Comparison of ENCODE assay signal across 11 cellular contexts in genomic region chr6:27141013-27141412, GRCh38.
DNase-seq lines count a peak whose midpoint lies in the region; ATAC-seq, FAIRE-seq and TF ChIP-seq lines count a peak whose summit lies in the region.
"Had no signal": no experiment of that assay in that cellular context is flagged by ENCODE, and none has a peak within 500 bp of the region (broad histone marks: within the 10 kb centered on the region; RNA-seq: fewer than 3 reads in every experiment).

No MANE protein-coding gene starts in this region.

- FAIRE-seq in pancreas (lab: Jason Lieb, UNC), result no peak

- no peaks in the 10 kb centered on the region for H3K9me3 Mint-ChIP-seq in activated naive CD8-positive, alpha-beta T cell (ENCODE audit: low read depth)
- H3K9me3 Mint-ChIP-seq in natural killer cell, result no peaks in the 10 kb centered on the region

- peak overlapping the region; percentile 99 for H3K4me3 Mint-ChIP-seq in activated naive CD8-positive, alpha-beta T cell
- peak overlapping the region; percentile 9 for H3K4me3 Mint-ChIP-seq in natural killer cell

- H3K27me3 Mint-ChIP-seq in activated naive CD8-positive, alpha-beta T cell, result no peaks in the 10 kb centered on the region
- no peaks in the 10 kb centered on the region for H3K27me3 Mint-ChIP-seq in natural killer cell (ENCODE audit: low read depth in 2 of 2)

- H3K9me3 ChIP-seq in pancreas, result no peaks in the 10 kb centered on the region

- no peak overlapping the region for H3K4me3 ChIP-seq in pancreas

- H3K36me3 ChIP-seq in pancreas, result peaks cover 0 to 7% (median 0%) of the 10 kb centered on the region in 3 donors

- H3K4me1 ChIP-seq in pancreas, result peaks cover 4 to 8% (median 6%) of the 10 kb centered on the region in 3 donors

- WGBS in pancreas, 2 donors, result 93 to 95% methylated on average over 4 of the region's 4 CpGs

- no peak for ATAC-seq in natural killer cell
- no peak for ATAC-seq in GM19324 (IDR thresholded peaks at IDR 0.05; ENCODE audit: low FRiP score, unreplicated experiment)
- no peak for ATAC-seq in pancreas

- H3K36me3 Mint-ChIP-seq in activated naive CD8-positive, alpha-beta T cell, result peaks cover 2% of the 10 kb centered on the region
- no peaks in the 10 kb centered on the region for H3K36me3 Mint-ChIP-seq in natural killer cell

- intact Hi-C loops in natural killer cell (cut with micrococcal nuclease) (no loop called here), pancreas (cut with DNase I) (no loop called here)

- TF ChIP-seq CTCF in natural killer cell (IDR thresholded peaks at IDR 0.05), result no peak
- no peak for TF ChIP-seq CTCF in pancreas (IDR thresholded peaks at IDR 0.05)

- H3K27ac Mint-ChIP-seq in activated naive CD8-positive, alpha-beta T cell, result peak overlapping the region; percentile 81
- peak overlapping the region; percentile 97 to 98 for H3K27ac Mint-ChIP-seq in natural killer cell

- DNase-seq in NCI-H146 treated with DMSO at 0.1 percent for 48 hours (lab: John Stamatoyannopoulos, UW; ENCODE audit: unreplicated experiment) (peak; percentile 20), NCI-H146 (lab: John Stamatoyannopoulos, UW) (no peak), KBM-7 (peak; percentile 35), natural killer cell (no peak), pancreas (no peak), NCI-H2107 treated with DMSO at 0.1 percent for 48 hours (lab: John Stamatoyannopoulos, UW; ENCODE audit: unreplicated experiment) (no peak)
- DNase-seq: activated CD4-positive, CD25-positive, alpha-beta regulatory T cell treated with anti-CD3 and anti-CD28 coated beads, Interleukin-2, amount 50 U/mL, for 72 hours; aorta had no signal

- peaks cover 52% of the 10 kb centered on the region for H3K4me1 Mint-ChIP-seq in activated naive CD8-positive, alpha-beta T cell (ENCODE audit: low read depth)
- peaks cover 36 to 41% of the 10 kb centered on the region in 2 donors for H3K4me1 Mint-ChIP-seq in natural killer cell

- H3K27me3 ChIP-seq in pancreas, result no peaks in the 10 kb centered on the region

- H3K27ac ChIP-seq in pancreas, result no peak overlapping the region
- H3K27ac ChIP-seq: RWPE1 had no signal

- in situ Hi-C loops in KBM-7 (cut with MboI; ENCODE audit: low pct_unique_long_range_greater_than_20kb, low sequenced_read_pairs), result loop anchor here (25.0 kb wide), 2 partner anchors 954 to 1104 kb away; a partner anchor contains a TSS

Comparison
In these comparisons a context has a peak if more than half of its experiments do, and no peak if none do; other contexts are left out.
1. DNase-seq: peak in NCI-H146 treated with DMSO at 0.1 percent for 48 hours (single experiment) and KBM-7 (single experiment); none in NCI-H146 (single experiment), natural killer cell (single experiment), pancreas (0 of 6) and NCI-H2107 treated with DMSO at 0.1 percent for 48 hours (single experiment).